In the genomic region with DNA sequence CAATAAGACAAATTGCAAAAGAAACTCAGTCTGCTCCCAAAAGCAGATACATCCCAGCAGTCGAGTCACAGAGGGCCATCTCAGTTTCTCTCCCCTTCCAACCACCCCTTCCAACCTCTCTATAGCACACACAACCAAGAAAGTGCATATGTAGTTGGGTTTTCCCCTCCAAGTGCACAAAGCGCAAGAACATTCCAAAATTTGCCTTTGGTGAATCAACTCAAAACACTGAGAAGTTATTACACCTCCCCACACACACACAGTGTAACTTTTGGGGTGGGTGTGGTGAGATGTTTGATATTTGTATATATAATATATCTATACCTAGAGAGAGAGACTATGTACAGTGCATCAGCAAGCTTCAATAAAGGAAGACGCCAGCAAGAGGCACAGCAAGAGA, we compare ENCODE assay signal across 9 cellular contexts. TPM values are rescaled to one million over a fixed set of nuclear protein-coding genes. Genes with fewer than 3 reads are reported as not detected.
"Had no signal": no experiment of that assay in that cellular context is flagged by ENCODE, and none has a peak within 500 bp of the region (broad histone marks: within the 10 kb centered on the region; RNA-seq: fewer than 3 reads in every experiment).

No MANE protein-coding gene starts in this region.

- H3K4me3 Mint-ChIP-seq: GM23338, H9, HFFc6 had no signal

- H3K4me2 ChIP-seq: GM23338 had no signal

- H3K4me1 ChIP-seq: HAP-1 had no signal

- H2AFZ ChIP-seq: GM23338 had no signal

- H3K9me3 ChIP-seq: HAP-1 had no signal

- H3K9me3 Mint-ChIP-seq: GM23338, H9, HFFc6 had no signal

- H3K27ac Mint-ChIP-seq: GM23338, H9, HFFc6 had no signal

- DNase-seq: GOT3, H7, H9, HCEC 1CT, HFFc6 had no signal

- H3K4me3 ChIP-seq: GM23338, HAP-1 had no signal

- ATAC-seq: GM23338, HCT116 had no signal

- H3K36me3 ChIP-seq: HAP-1 had no signal

RNA-seq across cellular contexts. Expression of a gene that starts 13.6 kb away (rescaled TPM):
- total RNA-seq: H4, H9, HFFc6 had no signal
- polyA plus RNA-seq: GM23338 had no signal
